Comparison of ENCODE assay signal across 30 cellular contexts in genomic region chr12:29750928-29751220, GRCh38. TPM values are rescaled to one million over a fixed set of nuclear protein-coding genes. Genes with fewer than 3 reads are reported as not detected.
"Had no signal": no experiment of that assay in that cellular context is flagged by ENCODE, and none has a peak within 500 bp of the region (broad histone marks: within the 10 kb centered on the region; RNA-seq: fewer than 3 reads in every experiment).

No MANE protein-coding gene starts in this region.

- H3K4me1 Mint-ChIP-seq: activated B cell treated with CpG ODN at 0.5 μM for 24 hours; activated naive CD4-positive, alpha-beta T cell treated with anti-CD3 and anti-CD28 coated beads, Interleukin-2, amount 50 U/mL, for 24 hours; activated naive CD8-positive, alpha-beta T cell treated with anti-CD3 and anti-CD28 coated beads for 36 hours; activated naive CD8-positive, alpha-beta T cell treated with anti-CD3 and anti-CD28 coated beads, Interleukin-2, amount 50 U/mL, for 24 hours had no signal

- H3K36me3 Mint-ChIP-seq: activated naive CD4-positive, alpha-beta T cell treated with anti-CD3 and anti-CD28 coated beads, Interleukin-2, amount 50 U/mL, for 24 hours; activated naive CD8-positive, alpha-beta T cell treated with anti-CD3 and anti-CD28 coated beads for 36 hours had no signal

- H3K9me3 Mint-ChIP-seq: activated B cell treated with CpG ODN at 0.5 μM for 24 hours; activated naive CD4-positive, alpha-beta T cell treated with anti-CD3 and anti-CD28 coated beads for 36 hours; activated naive CD4-positive, alpha-beta T cell treated with anti-CD3 and anti-CD28 coated beads, Interleukin-2, amount 50 U/mL, for 24 hours; activated naive CD8-positive, alpha-beta T cell treated with anti-CD3 and anti-CD28 coated beads for 36 hours; activated T-helper 1 cell treated with anti-CD3 and anti-CD28 coated beads, Interleukin-12 subunit alpha, Interleukin-12 subunit beta, Interleukin-2, Interleukin-4 antibody, amounts not matched to agents 30 ng/mL and 10 ng/mL and 1 ng/mL, durations not matched to agents 14 hours and 24 hours and 36 hours; activated T-helper 2 cell treated with anti-CD3 and anti-CD28 coated beads, Interferon-gamma antibody, Interleukin-2, Interleukin-4, amounts not matched to agents 10 μg/mL and 5 μg/mL and 100 μg/mL, durations not matched to agents 14 hours and 24 hours and 36 hours; endodermal cell had no signal

- ATAC-seq: body of pancreas, esophagus mucosa had no signal

- H3K9me3 ChIP-seq: adrenal gland, body of pancreas, colonic mucosa had no signal

- H3K27me3 ChIP-seq: adrenal gland, body of pancreas, cardiac muscle cell, colonic mucosa had no signal

- DNase-seq: activated B cell treated with CpG ODN at 0.5 μM for 24 hours; activated CD4-positive, alpha-beta T cell treated with anti-CD3 and anti-CD28 coated beads for 48 hours; activated CD4-positive, alpha-beta T cell treated with anti-CD3 and anti-CD28 coated beads, Interleukin-2, amount 50 U/mL, for 1 hour; activated CD4-positive, alpha-beta T cell treated with anti-CD3 and anti-CD28 coated beads, Interleukin-2, amount 50 U/mL, for 48 hours; activated CD8-positive, alpha-beta memory T cell treated with anti-CD3 and anti-CD28 coated beads for 24 hours; activated CD8-positive, alpha-beta T cell treated with anti-CD3 and anti-CD28 coated beads for 36 hours; activated effector memory CD4-positive, alpha-beta T cell treated with anti-CD3 and anti-CD28 coated beads, Interleukin-2, amount 50 U/mL, for 16 hours; activated naive CD4-positive, alpha-beta T cell treated with anti-CD3 and anti-CD28 coated beads for 36 hours; activated naive CD8-positive, alpha-beta T cell treated with anti-CD3 and anti-CD28 coated beads for 36 hours; activated naive CD8-positive, alpha-beta T cell treated with anti-CD3 and anti-CD28 coated beads, Interleukin-2, amount 50 U/mL, for 24 hours; activated T-cell treated with anti-CD3 and anti-CD28 coated beads, Interleukin-2, amount 50 U/mL, for 48 hours; adrenal gland; amygdala; aorta; body of pancreas; central memory CD4-positive, alpha-beta T cell; cerebellar nuclear complex; colonic mucosa; effector memory CD4-positive, alpha-beta T cell; endodermal cell; foreskin fibroblast; head of caudate nucleus; hippocampal formation; T-helper 9 cell; WERI-Rb-1 had no signal

- H3K4me1 ChIP-seq: adrenal gland, body of pancreas, colonic mucosa had no signal

- H3K27me3 Mint-ChIP-seq: activated B cell treated with CpG ODN at 0.5 μM for 24 hours; activated naive CD4-positive, alpha-beta T cell treated with anti-CD3 and anti-CD28 coated beads, Interleukin-2, amount 50 U/mL, for 24 hours; activated naive CD8-positive, alpha-beta T cell treated with anti-CD3 and anti-CD28 coated beads for 36 hours; activated naive CD8-positive, alpha-beta T cell treated with anti-CD3 and anti-CD28 coated beads, Interleukin-2, amount 50 U/mL, for 24 hours had no signal

- H3K4me3 Mint-ChIP-seq: activated B cell treated with CpG ODN at 0.5 μM for 24 hours; activated CD8-positive, alpha-beta T cell treated with anti-CD3 and anti-CD28 coated beads for 36 hours; activated naive CD4-positive, alpha-beta T cell treated with anti-CD3 and anti-CD28 coated beads for 36 hours; activated naive CD4-positive, alpha-beta T cell treated with anti-CD3 and anti-CD28 coated beads, Interleukin-2, amount 50 U/mL, for 24 hours; activated naive CD8-positive, alpha-beta T cell treated with anti-CD3 and anti-CD28 coated beads for 36 hours; activated naive CD8-positive, alpha-beta T cell treated with anti-CD3 and anti-CD28 coated beads, Interleukin-2, amount 50 U/mL, for 24 hours; activated T-helper 1 cell treated with anti-CD3 and anti-CD28 coated beads, Interleukin-12 subunit alpha, Interleukin-12 subunit beta, Interleukin-2, Interleukin-4 antibody, amounts not matched to agents 30 ng/mL and 10 ng/mL and 1 ng/mL, durations not matched to agents 14 hours and 24 hours and 36 hours; endodermal cell had no signal

- H3K4me3 ChIP-seq: adrenal gland, body of pancreas, cardiac muscle cell, colonic mucosa had no signal

- H3K36me3 ChIP-seq: adrenal gland, colonic mucosa, WERI-Rb-1 had no signal

- H3K27ac ChIP-seq: adrenal gland, body of pancreas, cardiac muscle cell, colonic mucosa, WERI-Rb-1 had no signal

RNA-seq across cellular contexts. Expression of gene TMTC1, which starts 32.9 kb away (rescaled TPM):
- total RNA-seq: activated B cell treated with CpG ODN at 0.5 μM for 24 hours; activated CD8-positive, alpha-beta T cell treated with anti-CD3 and anti-CD28 coated beads for 36 hours; activated naive CD4-positive, alpha-beta T cell treated with anti-CD3 and anti-CD28 coated beads for 36 hours; activated naive CD8-positive, alpha-beta T cell treated with anti-CD3 and anti-CD28 coated beads for 36 hours had no signal
